25 cellular contexts compared by ENCODE assay signal in genomic region chr13:64909184-64909583, GRCh38.
"Had no signal": no experiment of that assay in that cellular context is flagged by ENCODE, and none has a peak within 500 bp of the region (broad histone marks: within the 10 kb centered on the region; RNA-seq: fewer than 3 reads in every experiment).

No MANE protein-coding gene starts in this region.

- DNase-seq: activated CD4-positive, alpha-beta T cell treated with anti-CD3 and anti-CD28 coated beads for 36 hours; activated CD4-positive, alpha-beta T cell treated with anti-CD3 and anti-CD28 coated beads, Interleukin-2, amount 10 ng/mL, durations not matched to agents 7 days and 5 days; activated CD4-positive, alpha-beta T cell treated with anti-CD3 and anti-CD28 coated beads, Interleukin-2, amount 50 U/mL, for 48 hours; activated CD8-positive, alpha-beta T cell treated with anti-CD3 and anti-CD28 coated beads, Interleukin-2, amount 10 ng/mL, durations not matched to agents 7 days and 5 days; activated gamma-delta T cell treated with Interleukin-2 at 50 U/mL for 16 hours; activated naive CD4-positive, alpha-beta T cell treated with anti-CD3 and anti-CD28 coated beads for 36 hours; activated naive CD8-positive, alpha-beta T cell treated with anti-CD3 and anti-CD28 coated beads, Interleukin-2, amount 50 U/mL, for 24 hours; activated T-cell treated with anti-CD3 and anti-CD28 coated beads, Interleukin-2, amount 50 U/mL, for 24 hours; anterior cingulate cortex; central memory CD4-positive, alpha-beta T cell; IMR-90; NCI-H1105; NCI-H1417 treated with DMSO at 0.1 percent for 48 hours; NCI-H187 treated with DMSO at 0.1 percent for 48 hours; NCI-H2171 treated with DMSO at 0.1 percent for 48 hours; NCI-H345; NCI-H524 treated with DMSO at 0.1 percent for 48 hours; SHP77; SJCRH30 had no signal

- H3K4me1 Mint-ChIP-seq: activated CD4-positive, alpha-beta T cell treated with anti-CD3 and anti-CD28 coated beads for 36 hours; activated CD4-positive, alpha-beta T cell treated with anti-CD3 and anti-CD28 coated beads, Interleukin-2, amount 10 ng/mL, durations not matched to agents 7 days and 5 days; activated naive CD8-positive, alpha-beta T cell treated with anti-CD3 and anti-CD28 coated beads, Interleukin-2, amount 50 U/mL, for 24 hours had no signal

- H3K27ac Mint-ChIP-seq: activated CD4-positive, alpha-beta T cell treated with anti-CD3 and anti-CD28 coated beads for 36 hours; activated CD4-positive, alpha-beta T cell treated with anti-CD3 and anti-CD28 coated beads, Interleukin-2, amount 10 ng/mL, durations not matched to agents 7 days and 5 days; activated CD8-positive, alpha-beta T cell treated with anti-CD3 and anti-CD28 coated beads, Interleukin-2, amount 10 ng/mL, durations not matched to agents 7 days and 5 days; activated naive CD4-positive, alpha-beta T cell treated with anti-CD3 and anti-CD28 coated beads for 36 hours; activated naive CD4-positive, alpha-beta T cell treated with anti-CD3 and anti-CD28 coated beads, Interleukin-2, amount 50 U/mL, for 72 hours; activated naive CD8-positive, alpha-beta T cell treated with anti-CD3 and anti-CD28 coated beads, Interleukin-2, amount 50 U/mL, for 24 hours; activated T-cell treated with anti-CD3 and anti-CD28 coated beads, Interleukin-2, amount 50 U/mL, for 24 hours; activated T-helper 2 cell treated with anti-CD3 and anti-CD28 coated beads, Interferon-gamma antibody, Interleukin-2, Interleukin-4, amounts not matched to agents 10 μg/mL and 5 μg/mL and 100 μg/mL, durations not matched to agents 14 hours and 24 hours and 36 hours; brain; T-helper 2 cell treated with Interferon-gamma antibody and Interleukin-4, amounts not matched to agents 5 μg/mL and 100 μg/mL, for 36 hours had no signal

- H3K36me3 ChIP-seq: SJCRH30 had no signal

- H3K36me3 Mint-ChIP-seq: brain had no signal

- H3K27me3 ChIP-seq: SJCRH30 had no signal

- H3K27me3 Mint-ChIP-seq: activated CD4-positive, alpha-beta T cell treated with anti-CD3 and anti-CD28 coated beads for 36 hours; activated CD4-positive, alpha-beta T cell treated with anti-CD3 and anti-CD28 coated beads, Interleukin-2, amount 10 ng/mL, durations not matched to agents 7 days and 5 days; activated naive CD8-positive, alpha-beta T cell treated with anti-CD3 and anti-CD28 coated beads, Interleukin-2, amount 50 U/mL, for 24 hours; activated T-cell treated with anti-CD3 and anti-CD28 coated beads, Interleukin-2, amount 50 U/mL, for 24 hours had no signal

- H3K27ac ChIP-seq: SJCRH30 had no signal

- ATAC-seq: activated CD4-positive, alpha-beta T cell treated with anti-CD3 and anti-CD28 coated beads for 36 hours; activated CD8-positive, alpha-beta T cell treated with anti-CD3 and anti-CD28 coated beads, Interleukin-2, amount 10 ng/mL, durations not matched to agents 7 days and 5 days; activated naive CD4-positive, alpha-beta T cell treated with anti-CD3 and anti-CD28 coated beads, Interleukin-2, amount 50 U/mL, for 72 hours; activated naive CD8-positive, alpha-beta T cell treated with anti-CD3 and anti-CD28 coated beads, Interleukin-2, amount 50 U/mL, for 24 hours; K562; Panc1 had no signal

- H3K4me3 Mint-ChIP-seq: activated CD4-positive, alpha-beta T cell treated with anti-CD3 and anti-CD28 coated beads for 36 hours; activated CD4-positive, alpha-beta T cell treated with anti-CD3 and anti-CD28 coated beads, Interleukin-2, amount 10 ng/mL, durations not matched to agents 7 days and 5 days; activated CD8-positive, alpha-beta T cell treated with anti-CD3 and anti-CD28 coated beads, Interleukin-2, amount 10 ng/mL, durations not matched to agents 7 days and 5 days; activated naive CD4-positive, alpha-beta T cell treated with anti-CD3 and anti-CD28 coated beads for 36 hours; activated naive CD8-positive, alpha-beta T cell treated with anti-CD3 and anti-CD28 coated beads, Interleukin-2, amount 50 U/mL, for 24 hours; activated T-cell treated with anti-CD3 and anti-CD28 coated beads, Interleukin-2, amount 50 U/mL, for 24 hours; brain; T-helper 2 cell treated with Interferon-gamma antibody and Interleukin-4, amounts not matched to agents 5 μg/mL and 100 μg/mL, for 36 hours had no signal

- H3K4me3 ChIP-seq: K562, SJCRH30 had no signal

- H3K9me3 ChIP-seq: SJCRH30 had no signal
